10 cellular contexts compared by ENCODE assay signal in genomic region chr12:7661741-7662140, GRCh38. TPM values are rescaled to one million over a fixed set of nuclear protein-coding genes. Genes with fewer than 3 reads are reported as not detected.
"Had no signal": no experiment of that assay in that cellular context is flagged by ENCODE, and none has a peak within 500 bp of the region (broad histone marks: within the 10 kb centered on the region; RNA-seq: fewer than 3 reads in every experiment).

No MANE protein-coding gene starts in this region.

- H3K27ac ChIP-seq: HL-60 had no signal

- FAIRE-seq: K562 had no signal

- H3K4me3 Mint-ChIP-seq: GM23338, H9, HFFc6 had no signal

- H3K4me2 ChIP-seq: GM23338 had no signal

- ATAC-seq: GM23338, K562 had no signal

- DNase-seq: H9, HCEC 1CT, HFFc6, IMR-90, KG1 had no signal

- H3K27ac Mint-ChIP-seq: GM23338, HFFc6 had no signal

- H3K9me3 Mint-ChIP-seq: GM23338, H9, HFFc6 had no signal

- H3K4me3 ChIP-seq: GM23338, K562 had no signal

RNA-seq across cellular contexts. Expression of gene APOBEC1, which starts 4.0 kb away (rescaled TPM):
- total RNA-seq: GM23338, H4, H9, HFFc6, HT1080, IMR-90, K562 had no signal
- polyA plus RNA-seq: GM23338, IMR-90, K562 had no signal

RNA-seq across cellular contexts. Expression of gene GDF3, which starts 33.8 kb away (rescaled TPM):
- total RNA-seq: H4, HFFc6, HT1080, IMR-90, K562 had no signal
- polyA plus RNA-seq: IMR-90, K562 had no signal

RNA-seq across cellular contexts. Expression of gene DPPA3, which starts 49.5 kb away (rescaled TPM):
- total RNA-seq: H4, HFFc6, HT1080, IMR-90, K562 had no signal
- polyA plus RNA-seq: IMR-90, K562 had no signal
